13 cellular contexts compared by ENCODE assay signal in the genomic region with DNA sequence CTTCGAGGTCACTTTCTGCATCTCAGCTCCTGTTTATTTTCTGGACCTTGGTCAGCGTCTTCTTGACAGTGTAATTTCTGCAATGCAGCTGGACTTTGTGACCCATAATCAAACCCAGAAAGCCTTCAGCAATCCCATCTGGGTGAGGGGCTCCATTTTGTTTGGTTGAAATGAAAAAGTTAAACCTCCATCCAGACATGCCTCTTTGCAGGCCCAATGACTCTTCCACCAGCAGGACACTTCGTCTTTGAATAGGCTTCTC. TPM values are rescaled to one million over a fixed set of nuclear protein-coding genes. Genes with fewer than 3 reads are reported as not detected.
DNase-seq lines count a peak whose midpoint lies in the region; ATAC-seq, FAIRE-seq and TF ChIP-seq lines count a peak whose summit lies in the region.
"Had no signal": no experiment of that assay in that cellular context is flagged by ENCODE, and none has a peak within 500 bp of the region (broad histone marks: within the 10 kb centered on the region; RNA-seq: fewer than 3 reads in every experiment).

No MANE protein-coding gene starts in this region.

- no peak for DNase-seq in CD8-positive, alpha-beta T cell
- DNase-seq in GM12878 (ENCODE audit: low read depth, low spot score) (no peak), natural killer cell (no peak), stomach (no peak), NCI-H748 (lab: John Stamatoyannopoulos, UW; ENCODE audit: unreplicated experiment) (no peak)
- DNase-seq: EL, KG1, NCI-H2081 treated with DMSO at 0.1 percent for 48 hours, NCI-H510A had no signal

- peak overlapping the region; percentile 1 for H3K27ac Mint-ChIP-seq in CD8-positive, alpha-beta T cell
- H3K27ac Mint-ChIP-seq in natural killer cell: peak overlapping the region; percentile 58 to 71

- ATAC-seq in CD8-positive, alpha-beta T cell: no peak
- peak; percentile 36; the same call in 2 of the 3 replicates for ATAC-seq in GM12878
- no peak for ATAC-seq in natural killer cell
- ATAC-seq in HG03442 (IDR thresholded peaks at IDR 0.05; ENCODE audit: unreplicated experiment): no peak
- ATAC-seq in HG02884 (IDR thresholded peaks at IDR 0.05; ENCODE audit: unreplicated experiment): no peak

- peaks cover 80% of the 10 kb centered on the region for H3K36me3 Mint-ChIP-seq in CD8-positive, alpha-beta T cell
- H3K36me3 Mint-ChIP-seq in natural killer cell: peaks cover 25% of the 10 kb centered on the region

- peaks cover 17% of the 10 kb centered on the region for H3K4me1 Mint-ChIP-seq in CD8-positive, alpha-beta T cell (ENCODE audit: low read depth)
- H3K4me1 Mint-ChIP-seq in natural killer cell: peaks cover 52 to 71% of the 10 kb centered on the region in 2 donors

- H2AFZ ChIP-seq in GM12878 (ENCODE audit: control insufficient read depth, low read depth, low read length): no peak overlapping the region

- intact Hi-C loops in CD8-positive, alpha-beta T cell (cut with DNase I, micrococcal nuclease): no loop called here
- intact Hi-C loops in GM12878 (cut with micrococcal nuclease; ENCODE audit: unreplicated experiment) (no loop called here), natural killer cell (cut with micrococcal nuclease) (loop anchor here (5.0 kb wide), 1 partner anchor 35 kb away; no protein-coding TSS in a partner anchor), stomach (cut with DNase I; ENCODE audit: low total_unique reads) (no loop called here)

- POLR2A ChIA-PET in CD8-positive, alpha-beta T cell (lab: Charles Lee): no interaction called here
- POLR2A ChIA-PET in GM12878 (lab: Charles Lee): interaction anchor here (1.0 to 1.8 kb wide), 7 partner anchors 15 to 168 kb away, joined by 3 to 15 read pairs (median 4); no protein-coding TSS in a partner anchor

- no peak for FAIRE-seq in GM12878 (lab: Jason Lieb, UNC)

- H3K27me3 Mint-ChIP-seq in CD8-positive, alpha-beta T cell (ENCODE audit: low read depth): no peaks in the 10 kb centered on the region
- H3K27me3 Mint-ChIP-seq in natural killer cell (ENCODE audit: low read depth in 2 of 2): no peaks in the 10 kb centered on the region

- SMC1A ChIA-PET in GM12878 (lab: Charles Lee; ENCODE audit: uncharacterized antibody, unreplicated experiment): interaction anchor here (0.7 to 7.2 kb wide), 23 partner anchors 10 to 223 kb away, joined by 3 to 86 read pairs (median 4); partner anchors contain the start of gene NEDD9

- CTCF ChIA-PET in CD8-positive, alpha-beta T cell (lab: Charles Lee): no interaction called here
- CTCF ChIA-PET in GM12878 (lab: Yijun Ruan, JAX): interaction anchor here (0.6 to 2.0 kb wide), 9 partner anchors 8 to 204 kb away, joined by 3 to 12 read pairs (median 3); no protein-coding TSS in a partner anchor

- H3K4me1 ChIP-seq in CD8-positive, alpha-beta T cell (ENCODE audit: insufficient read depth, low read length): no peaks in the 10 kb centered on the region
- H3K4me1 ChIP-seq in GM12878 (ENCODE audit: control insufficient read depth, insufficient read depth, low read length): no peaks in the 10 kb centered on the region; the same call in 1 of the 2 replicates
- H3K4me1 ChIP-seq in stomach: peaks cover 0 to 22% (median 4%) of the 10 kb centered on the region in 4 donors
- H3K4me1 ChIP-seq: HAP-1 had no signal

- TF ChIP-seq RAD21 in GM12878 (IDR thresholded peaks at IDR 0.05; ENCODE audit: insufficient read depth, low read depth, low read length): no peak

- in situ Hi-C loops in GM12878 (cut with MboI): no loop called here

- H3K9me3 Mint-ChIP-seq in CD8-positive, alpha-beta T cell: peaks cover 4% of the 10 kb centered on the region
- H3K9me3 Mint-ChIP-seq in natural killer cell: no peaks in the 10 kb centered on the region

- H3K36me3 ChIP-seq in CD8-positive, alpha-beta T cell (ENCODE audit: insufficient read depth, low read length): no peaks in the 10 kb centered on the region
- H3K36me3 ChIP-seq in GM12878 (ENCODE audit: control insufficient read depth in 2 of 2, insufficient read depth in 2 of 2, low read length in 1 of 2): peaks cover 5 to 20% of the 10 kb centered on the region in 2 experiments; a peak in 3 of 4 replicates
- H3K36me3 ChIP-seq in stomach: no peaks in the 10 kb centered on the region
- H3K36me3 ChIP-seq: HAP-1 had no signal

- TF ChIP-seq EP300 in GM12878 (IDR thresholded peaks at IDR 0.05; ENCODE audit: borderline replicate concordance in 1 of 2, control insufficient read depth in 1 of 2, low read depth in 2 of 2, low read length in 2 of 2): no peak
- TF ChIP-seq EP300 in stomach (IDR thresholded peaks at IDR 0.05): no peak

- WGBS in GM12878 (ENCODE audit: insufficient coverage, insufficient replicate concordance, low lambda C conversion rate, missing lambda C conversion rate): 46% methylated on average over 3 of the region's 3 CpGs
- 66 to 78% (median 74%) methylated on average over 3 of the region's 3 CpGs for WGBS in stomach, 5 donors

- H3K4me3 ChIP-seq in CD8-positive, alpha-beta T cell (ENCODE audit: low read depth, low read length): no peak overlapping the region
- H3K4me3 ChIP-seq in GM08714 (ENCODE audit: low read length) (peak overlapping the region; percentile 23; the same call in 1 of the 2 replicates), GM12878 (no peak overlapping the region), stomach (no peak overlapping the region)
- H3K4me3 ChIP-seq: HAP-1 had no signal

- H3K9me3 ChIP-seq in CD8-positive, alpha-beta T cell (ENCODE audit: low read length): no peaks in the 10 kb centered on the region
- H3K9me3 ChIP-seq in GM12878 (replicated peaks; ENCODE audit: control insufficient read depth, insufficient read depth, low read length): peaks cover 17% of the 10 kb centered on the region; the same call in 2 of the 3 replicates
- H3K9me3 ChIP-seq in stomach: no peaks in the 10 kb centered on the region
- H3K9me3 ChIP-seq: HAP-1 had no signal

- H4K20me1 ChIP-seq in GM12878 (ENCODE audit: control insufficient read depth, insufficient read depth): no peaks in the 10 kb centered on the region

- H3K9ac ChIP-seq in GM12878 (ENCODE audit: control insufficient read depth, insufficient read depth, low read length): no peak overlapping the region

- H3K4me3 Mint-ChIP-seq in CD8-positive, alpha-beta T cell: no peak overlapping the region
- peak overlapping the region; percentile 55 for H3K4me3 Mint-ChIP-seq in natural killer cell

- RAD21 ChIA-PET in GM12878 (lab: Charles Lee; ENCODE audit: unreplicated experiment): interaction anchor here (0.8 to 5.0 kb wide), 18 partner anchors 15 to 203 kb away, joined by 3 to 57 read pairs (median 4); partner anchors contain the start of gene NEDD9

- H3K27me3 ChIP-seq in CD8-positive, alpha-beta T cell (ENCODE audit: insufficient read depth, low read length): no peaks in the 10 kb centered on the region
- H3K27me3 ChIP-seq in GM12878 (replicated peaks in 1 of 2; ENCODE audit: control insufficient read depth in 2 of 2, insufficient read depth in 2 of 2, low read length in 1 of 2) (no peaks in the 10 kb centered on the region), stomach (no peaks in the 10 kb centered on the region)

- no peak for TF ChIP-seq CTCF in CD8-positive, alpha-beta T cell (IDR thresholded peaks at IDR 0.05)
- no peak for TF ChIP-seq CTCF in GM12878 (IDR thresholded peaks at IDR 0.05 in 2 of 3, conservative IDR thresholded peaks at IDR 0.05 in 1 of 3; ENCODE audit: control insufficient read depth in 2 of 3, extremely low read depth in 1 of 3, insufficient read depth in 1 of 3, low read depth in 3 of 3, low read length in 3 of 3)
- no peak for TF ChIP-seq CTCF in natural killer cell (IDR thresholded peaks at IDR 0.05)
- TF ChIP-seq CTCF in stomach (IDR thresholded peaks at IDR 0.05): no peak

- H3K4me2 ChIP-seq in GM12878 (ENCODE audit: control insufficient read depth, insufficient read depth): no peak overlapping the region

- H3K79me2 ChIP-seq in GM12878 (ENCODE audit: control insufficient read depth, insufficient read depth, low read length): no peaks in the 10 kb centered on the region

- H3K27ac ChIP-seq in CD8-positive, alpha-beta T cell (ENCODE audit: low read depth, low read length): no peak overlapping the region
- H3K27ac ChIP-seq in GM12878 (ENCODE audit: control insufficient read depth, insufficient read depth) (peak overlapping the region; percentile 36), stomach (no peak overlapping the region)

- TF ChIP-seq POLR2A in GM12878 (IDR thresholded peaks at IDR 0.05; ENCODE audit: low read depth, low read length): no peak
- TF ChIP-seq POLR2A in stomach (IDR thresholded peaks at IDR 0.05): no peak

- BruUV-seq in GM12878 (replicated peaks; lab: Mats Ljungman, UMichigan): no TSS peak

RNA-seq across cellular contexts. Expression of gene NEDD9, which starts 59.8 kb away (rescaled TPM):
- total RNA-seq in CD8-positive, alpha-beta T cell: 10 to 100 TPM; 41.2 to 44.2 TPM
- total RNA-seq in GM12878 (2013; cell fraction: nucleolus; rRNA removed): 359 and 392 TPM in 2 replicates
- total RNA-seq in GM12878 (2014; rRNA removed) (16.9 and 21.3 TPM in 2 replicates), GM12878 (2014; rRNA removed; fragmentation: Illumina TruSeq; extraction: Trizol) (18.4 and 20.1 TPM in 2 replicates), GM12878 (2021) (15.2 and 17.5 TPM in 2 replicates), natural killer cell (100 to 1,000 TPM; 106 to 110 (median 107) TPM), stomach (10 to 100 TPM; 11.3 to 97.9 (median 48.2) TPM)
- polyA plus RNA-seq in GM12878 (2011; ENCODE audit: low read depth): 21.4 TPM
- polyA plus RNA-seq in GM12878 (2011; rRNA removed) (82.7 and 92.6 TPM in 2 replicates), GM12878 (2014; fragmentation: Illumina TruSeq; extraction: Trizol) (14.0 and 14.2 TPM in 2 replicates), GM12878 (2014; fragmentation: Nextera tagmentation; extraction: Ambion mirVana) (1 to 10 TPM; 4.9 to 6.3 TPM), GM12878 (2014; rRNA removed) (13.0 and 15.3 TPM in 2 replicates), GM12878 (2016; fragmentation: Nextera tagmentation; extraction: Ambion mirVana) (10 to 100 TPM in 1 of 2 experiments, 1 to 10 TPM in 1; 9.7 to 12.1 TPM), stomach (10 to 100 TPM in 1 of 3 donors, 1 to 10 TPM in 2; 4.2 to 19.6 (median 9.2) TPM)
- 78.6 and 84.6 TPM in 2 replicates for polyA plus RNA-seq in GM12878 (2011; cell fraction: cytosol; rRNA removed)
- polyA plus RNA-seq in GM12878 (2011; cell fraction: nucleus; rRNA removed): 78.6 and 79.5 TPM in 2 replicates
- 29.0 and 31.7 TPM in 2 replicates for polyA plus RNA-seq in GM12878 (2012)
- 260 and 266 TPM in 2 replicates for polyA minus RNA-seq in GM12878 (2011; rRNA and poly(A)+ RNA removed)
- 53.4 and 63.7 TPM in 2 replicates for polyA minus RNA-seq in GM12878 (2011; cell fraction: cytosol; rRNA and poly(A)+ RNA removed)
- 204 and 326 TPM in 2 replicates for polyA minus RNA-seq in GM12878 (2011; cell fraction: nucleus; rRNA and poly(A)+ RNA removed)
